ENCODE assay signal across 26 cellular contexts in genomic region chr7:142177869-142178268, GRCh38.
DNase-seq lines count a peak whose midpoint lies in the region; ATAC-seq, FAIRE-seq and TF ChIP-seq lines count a peak whose summit lies in the region.
"Had no signal": no experiment of that assay in that cellular context is flagged by ENCODE, and none has a peak within 500 bp of the region (broad histone marks: within the 10 kb centered on the region; RNA-seq: fewer than 3 reads in every experiment).

No MANE protein-coding gene starts in this region.

- ATAC-seq in activated CD8-positive, alpha-beta T cell treated with anti-CD3 and anti-CD28 coated beads for 36 hours = peak; percentile 27
- ATAC-seq in activated CD8-positive, alpha-beta T cell treated with anti-CD3 and anti-CD28 coated beads, Interleukin-2, amount 10 ng/mL, durations not matched to agents 7 days and 5 days = no peak
- ATAC-seq in HG03139 (IDR thresholded peaks at IDR 0.05; ENCODE audit: unreplicated experiment) (peak; percentile 54), RWPE2 (ENCODE audit: low read depth) (peak; percentile 50; the same call in 2 of the 3 replicates), Right ventricle myocardium inferior (no peak)
- ATAC-seq: left colon had no signal

- H3K4me3 ChIP-seq in RWPE2 (ENCODE audit: severe bottlenecking) = no peak overlapping the region
- no peak overlapping the region for H3K4me3 ChIP-seq in keratinocyte (ENCODE audit: control insufficient read depth in 2 of 3, extremely low read depth in 1 of 3, insufficient read depth in 2 of 3, low read depth in 1 of 3, low read length in 3 of 3)
- H3K4me3 ChIP-seq: PC-9, spleen, thoracic aorta had no signal

- peak; percentile 72 for FAIRE-seq in keratinocyte (lab: Jason Lieb, UNC)
- FAIRE-seq: A204.1, frontal cortex, GM12891, H1, TTC549 had no signal

- no peaks in the 10 kb centered on the region for H3K79me2 ChIP-seq in keratinocyte (ENCODE audit: control insufficient read depth, insufficient read depth, low read length)

- no peak overlapping the region for H3K4me2 ChIP-seq in keratinocyte (ENCODE audit: control insufficient read depth, extremely low read depth, insufficient read depth, low read depth, low read length)
- H3K4me2 ChIP-seq: PC-9 had no signal

- H3K27me3 ChIP-seq in RWPE2 (ENCODE audit: insufficient read depth, poor library complexity, severe bottlenecking) (no peaks in the 10 kb centered on the region), keratinocyte (ENCODE audit: control insufficient read depth, extremely low read depth, insufficient read depth, low read length) (peaks cover 5% of the 10 kb centered on the region)
- H3K27me3 ChIP-seq: spleen had no signal

- no peak for TF ChIP-seq CTCF in activated CD8-positive, alpha-beta T cell treated with anti-CD3 and anti-CD28 coated beads for 36 hours (IDR thresholded peaks at IDR 0.05)
- no peak for TF ChIP-seq CTCF in RWPE2 (IDR thresholded peaks at IDR 0.05; ENCODE audit: poor library complexity, severe bottlenecking)
- no peak for TF ChIP-seq CTCF in keratinocyte (optimal IDR thresholded peaks at IDR 0.05 in 1 of 3, IDR thresholded peaks at IDR 0.05 in 1 of 3, conservative IDR thresholded peaks at IDR 0.05 in 1 of 3; ENCODE audit: extremely low read depth in 1 of 3, insufficient read depth in 2 of 3, low read length in 3 of 3)
- no peak for TF ChIP-seq CTCF in osteocyte (IDR thresholded peaks at IDR 0.05)

- H2AFZ ChIP-seq in keratinocyte (ENCODE audit: control insufficient read depth, low read length) = no peak overlapping the region
- H2AFZ ChIP-seq: PC-9 had no signal

- no peak for DNase-seq in activated CD8-positive, alpha-beta T cell treated with anti-CD3 and anti-CD28 coated beads for 36 hours
- no peak for DNase-seq in activated CD8-positive, alpha-beta T cell treated with anti-CD3 and anti-CD28 coated beads, Interleukin-2, amount 10 ng/mL, durations not matched to agents 7 days and 5 days
- no peak for DNase-seq in RWPE2 (ENCODE audit: low spot score)
- no peak for DNase-seq in keratinocyte (ENCODE audit: low read depth, low spot score)
- DNase-seq in osteocyte (ENCODE audit: extremely low spot score, unreplicated experiment) = no peak
- DNase-seq in Right ventricle myocardium inferior (ENCODE audit: missing footprints) = no peak
- no peak for DNase-seq in RKO (ENCODE audit: low spot score)
- DNase-seq: activated CD4-positive, alpha-beta T cell treated with anti-CD3 and anti-CD28 coated beads for 4 hours; activated naive CD4-positive, alpha-beta T cell treated with anti-CD3 and anti-CD28 coated beads for 36 hours; left colon; NCI-H1105; NCI-H2171; NCI-H774; nephron progenitor cell; PC-9; spleen had no signal

- H3K36me3 Mint-ChIP-seq in activated CD8-positive, alpha-beta T cell treated with anti-CD3 and anti-CD28 coated beads for 36 hours (ENCODE audit: low read depth) = no peaks in the 10 kb centered on the region
- H3K36me3 Mint-ChIP-seq in activated CD8-positive, alpha-beta T cell treated with anti-CD3 and anti-CD28 coated beads, Interleukin-2, amount 10 ng/mL, durations not matched to agents 7 days and 5 days (ENCODE audit: low read depth) = no peaks in the 10 kb centered on the region
- no peaks in the 10 kb centered on the region for H3K36me3 Mint-ChIP-seq in osteocyte (ENCODE audit: unreplicated experiment)

- no peak overlapping the region for H3K4me3 Mint-ChIP-seq in activated CD8-positive, alpha-beta T cell treated with anti-CD3 and anti-CD28 coated beads for 36 hours
- H3K4me3 Mint-ChIP-seq in activated CD8-positive, alpha-beta T cell treated with anti-CD3 and anti-CD28 coated beads, Interleukin-2, amount 10 ng/mL, durations not matched to agents 7 days and 5 days = no peak overlapping the region
- no peak overlapping the region for H3K4me3 Mint-ChIP-seq in osteocyte (ENCODE audit: unreplicated experiment)
- H3K4me3 Mint-ChIP-seq: activated naive CD4-positive, alpha-beta T cell treated with anti-CD3 and anti-CD28 coated beads for 36 hours; nephron progenitor cell had no signal

- intact Hi-C loops in activated CD8-positive, alpha-beta T cell treated with anti-CD3 and anti-CD28 coated beads for 36 hours (cut with micrococcal nuclease) = no loop called here
- intact Hi-C loops in Right ventricle myocardium inferior (cut with DNase I) = no loop called here

- H3K27ac ChIP-seq in RWPE2 (ENCODE audit: poor library complexity, severe bottlenecking) = no peak overlapping the region
- H3K27ac ChIP-seq in keratinocyte (ENCODE audit: control insufficient read depth, insufficient read depth, low read length) = no peak overlapping the region
- H3K27ac ChIP-seq: C4-2B, HL-60, PC-9, spleen, thoracic aorta had no signal

- dilution Hi-C loops in keratinocyte (cut with MboI; ENCODE audit: extremely low pct_ligation_motif_present, low sequenced_read_pairs) = no loop called here

- CTCF ChIA-PET in activated CD8-positive, alpha-beta T cell treated with anti-CD3 and anti-CD28 coated beads for 36 hours (lab: Charles Lee) = no interaction called here
- CTCF ChIA-PET in activated CD8-positive, alpha-beta T cell treated with anti-CD3 and anti-CD28 coated beads, Interleukin-2, amount 10 ng/mL, durations not matched to agents 7 days and 5 days (lab: Charles Lee) = no interaction called here

- no peaks in the 10 kb centered on the region for H4K20me1 ChIP-seq in keratinocyte (ENCODE audit: control insufficient read depth, extremely low read depth, insufficient read depth, low read length)

- no peaks in the 10 kb centered on the region for H3K9me3 ChIP-seq in RWPE2 (ENCODE audit: severe bottlenecking)
- H3K9me3 ChIP-seq in keratinocyte (ENCODE audit: control insufficient read depth, low read depth, low read length) = no peaks in the 10 kb centered on the region
- H3K9me3 ChIP-seq: thoracic aorta had no signal

- no peaks in the 10 kb centered on the region for H3K4me1 ChIP-seq in RWPE2 (ENCODE audit: insufficient read depth, poor library complexity, severe bottlenecking)
- no peaks in the 10 kb centered on the region for H3K4me1 ChIP-seq in keratinocyte (ENCODE audit: control insufficient read depth, extremely low read depth, insufficient read depth, low read length)

- H3K27ac Mint-ChIP-seq in activated CD8-positive, alpha-beta T cell treated with anti-CD3 and anti-CD28 coated beads for 36 hours = no peak overlapping the region
- H3K27ac Mint-ChIP-seq in activated CD8-positive, alpha-beta T cell treated with anti-CD3 and anti-CD28 coated beads, Interleukin-2, amount 10 ng/mL, durations not matched to agents 7 days and 5 days = no peak overlapping the region
- H3K27ac Mint-ChIP-seq in osteocyte (ENCODE audit: unreplicated experiment) = no peak overlapping the region
- H3K27ac Mint-ChIP-seq: activated naive CD4-positive, alpha-beta T cell treated with anti-CD3 and anti-CD28 coated beads for 36 hours; nephron progenitor cell; progenitor cell of endocrine pancreas had no signal

- H3K9me3 Mint-ChIP-seq in activated CD8-positive, alpha-beta T cell treated with anti-CD3 and anti-CD28 coated beads for 36 hours = no peaks in the 10 kb centered on the region
- no peaks in the 10 kb centered on the region for H3K9me3 Mint-ChIP-seq in activated CD8-positive, alpha-beta T cell treated with anti-CD3 and anti-CD28 coated beads, Interleukin-2, amount 10 ng/mL, durations not matched to agents 7 days and 5 days (ENCODE audit: insufficient read depth)
- no peaks in the 10 kb centered on the region for H3K9me3 Mint-ChIP-seq in osteocyte (ENCODE audit: unreplicated experiment)

- POLR2A ChIA-PET in activated CD8-positive, alpha-beta T cell treated with anti-CD3 and anti-CD28 coated beads for 36 hours (lab: Charles Lee) = no interaction called here
- POLR2A ChIA-PET in activated CD8-positive, alpha-beta T cell treated with anti-CD3 and anti-CD28 coated beads, Interleukin-2, amount 10 ng/mL, durations not matched to agents 7 days and 5 days (lab: Charles Lee) = no interaction called here

- no peak overlapping the region for H3K9ac ChIP-seq in keratinocyte (ENCODE audit: control insufficient read depth, extremely low read depth, insufficient read depth, low read length)

- no peaks in the 10 kb centered on the region for H3K9me1 ChIP-seq in keratinocyte (ENCODE audit: control insufficient read depth, extremely low read depth, insufficient read depth, low read length)

- peaks cover 4% of the 10 kb centered on the region for H3K4me1 Mint-ChIP-seq in activated CD8-positive, alpha-beta T cell treated with anti-CD3 and anti-CD28 coated beads for 36 hours (ENCODE audit: low read depth)
- peaks cover 2% of the 10 kb centered on the region for H3K4me1 Mint-ChIP-seq in activated CD8-positive, alpha-beta T cell treated with anti-CD3 and anti-CD28 coated beads, Interleukin-2, amount 10 ng/mL, durations not matched to agents 7 days and 5 days (ENCODE audit: low read depth)
- H3K4me1 Mint-ChIP-seq in osteocyte (ENCODE audit: unreplicated experiment) = peaks cover 8% of the 10 kb centered on the region
- H3K4me1 Mint-ChIP-seq: nephron progenitor cell had no signal

- H3K36me3 ChIP-seq in RWPE2 (ENCODE audit: low read depth) = no peaks in the 10 kb centered on the region
- H3K36me3 ChIP-seq in keratinocyte (ENCODE audit: control insufficient read depth in 2 of 2, extremely low read depth in 1 of 2, insufficient read depth in 2 of 2, low read length in 2 of 2) = no peaks in the 10 kb centered on the region
- H3K36me3 ChIP-seq: spleen, thoracic aorta had no signal

- peaks cover 6% of the 10 kb centered on the region for H3K27me3 Mint-ChIP-seq in activated CD8-positive, alpha-beta T cell treated with anti-CD3 and anti-CD28 coated beads for 36 hours
- peaks cover 11% of the 10 kb centered on the region for H3K27me3 Mint-ChIP-seq in activated CD8-positive, alpha-beta T cell treated with anti-CD3 and anti-CD28 coated beads, Interleukin-2, amount 10 ng/mL, durations not matched to agents 7 days and 5 days (ENCODE audit: low read depth)
- H3K27me3 Mint-ChIP-seq in osteocyte (ENCODE audit: unreplicated experiment) = peaks cover 9% of the 10 kb centered on the region
- H3K27me3 Mint-ChIP-seq: progenitor cell of endocrine pancreas had no signal

Comparison
In these comparisons a context has a peak if more than half of its experiments do, and no peak if none do; other contexts are left out.
1. ATAC-seq: peak in activated CD8-positive, alpha-beta T cell treated with anti-CD3 and anti-CD28 coated beads for 36 hours (single experiment), HG03139 (single experiment) and RWPE2 (single experiment); none in activated CD8-positive, alpha-beta T cell treated with anti-CD3 and anti-CD28 coated beads, Interleukin-2, amount 10 ng/mL, durations not matched to agents 7 days and 5 days (single experiment) and Right ventricle myocardium inferior (single experiment).